In genomic region chr7:29565186-29565540, GRCh38 we compare ENCODE assay signal across 8 cellular contexts. TPM values are rescaled to one million over a fixed set of nuclear protein-coding genes. Genes with fewer than 3 reads are reported as not detected.
A peak's percentile ranks its signal among the peaks of the same experiment; 100 is the strongest.
DNase-seq lines count a peak whose midpoint lies in the region; ATAC-seq and TF ChIP-seq lines count a peak whose summit lies in the region.

No MANE protein-coding gene starts in this region.

- peak overlapping the region; percentile 63 for H3K4me3 Mint-ChIP-seq in activated T-helper 17 cell treated with anti-CD3 and anti-CD28 coated beads, Interleukin-2, amount 50 U/mL, for 72 hours

- H3K36me3 ChIP-seq in HCT116 (ENCODE audit: control insufficient read depth in 1 of 2, insufficient read depth in 2 of 2, low read length in 2 of 2) (no peaks in the 10 kb centered on the region), iPS-18a (ENCODE audit: control insufficient read depth, low read depth, low read length) (no peaks in the 10 kb centered on the region)

- TF ChIP-seq POLR2A in HCT116 (IDR thresholded peaks at IDR 0.05; ENCODE audit: borderline replicate concordance, extremely low read depth, insufficient read depth, insufficient read length): no peak

- H3K9me2 ChIP-seq in HCT116 (ENCODE audit: insufficient read depth): no peaks in the 10 kb centered on the region

- peak overlapping the region; percentile 92 for H2AFZ ChIP-seq in HCT116 (ENCODE audit: low read depth, low read length, poor library complexity, severe bottlenecking)

- H3K27ac Mint-ChIP-seq in activated T-helper 17 cell treated with anti-CD3 and anti-CD28 coated beads, Interleukin-2, amount 50 U/mL, for 72 hours: no peak overlapping the region

- peaks cover 6 to 19% of the 10 kb centered on the region in 2 experiments; a peak in 2 of 4 replicates for H3K4me1 ChIP-seq in HCT116 (ENCODE audit: control insufficient read depth in 1 of 2, insufficient read depth in 2 of 2, low read length in 2 of 2)
- peaks cover 29% of the 10 kb centered on the region for H3K4me1 ChIP-seq in iPS-18a (ENCODE audit: control insufficient read depth, low read depth, low read length)

- TF ChIP-seq CTCF in HCT116 (IDR thresholded peaks at IDR 0.05 in 2 of 3, conservative IDR thresholded peaks at IDR 0.05 in 1 of 3; ENCODE audit: borderline replicate concordance in 1 of 3, insufficient read depth in 1 of 3, low read depth in 2 of 3, low read length in 2 of 3): no peak

- POLR2A ChIA-PET in HCT116 (lab: Charles Lee): no interaction called here

- RAD21 ChIA-PET in HCT116 (lab: Charles Lee; ENCODE audit: low non-redundant PET in 1 of 2, low total read pairs in 2 of 2, uncharacterized antibody in 2 of 2, unreplicated experiment in 2 of 2): no interaction called here

- H3K27ac ChIP-seq in HCT116 (ENCODE audit: low read depth, low read length): peak overlapping the region; percentile 58
- H3K27ac ChIP-seq in iPS-18a (ENCODE audit: low read length): no peak overlapping the region
- peak overlapping the region in 1 of 21 experiments; percentile 61 for H3K27ac ChIP-seq in skin epidermis

- peaks cover 63% of the 10 kb centered on the region for H3K27me3 Mint-ChIP-seq in activated T-helper 17 cell treated with anti-CD3 and anti-CD28 coated beads, Interleukin-2, amount 50 U/mL, for 72 hours

- H3K27me3 ChIP-seq in HCT116 (ENCODE audit: insufficient read depth, low read length): no peaks in the 10 kb centered on the region
- peaks cover 58% of the 10 kb centered on the region for H3K27me3 ChIP-seq in iPS-18a (ENCODE audit: control insufficient read depth, insufficient read depth, low read length)

- H3K9me3 Mint-ChIP-seq in activated T-helper 17 cell treated with anti-CD3 and anti-CD28 coated beads, Interleukin-2, amount 50 U/mL, for 72 hours: peaks cover 5% of the 10 kb centered on the region

- H3K79me2 ChIP-seq in HCT116 (ENCODE audit: insufficient read depth, low read length): no peaks in the 10 kb centered on the region

- DNase-seq in HCT116 (ENCODE audit: low read depth, low spot score): no peak
- DNase-seq in NOMO-1 treated with dmso at 0.1 percent for 144 hours (lab: John Stamatoyannopoulos, UW; ENCODE audit: unreplicated experiment): no peak
- no peak for DNase-seq in stimulated activated naive CD4-positive, alpha-beta T cell treated with Interleukin-2 at 50 U/mL for 16 hours (lab: John Stamatoyannopoulos, UW)

- H3K4me1 Mint-ChIP-seq in activated T-helper 17 cell treated with anti-CD3 and anti-CD28 coated beads, Interleukin-2, amount 50 U/mL, for 72 hours: peaks cover 8% of the 10 kb centered on the region

- H3K4me2 ChIP-seq in HCT116 (ENCODE audit: low read length): peak overlapping the region; percentile 99

- CTCF ChIA-PET in HCT116 (lab: Charles Lee): no interaction called here

- no peaks in the 10 kb centered on the region for H4K20me1 ChIP-seq in HCT116 (ENCODE audit: insufficient read depth)

- H3K9ac ChIP-seq in HCT116 (ENCODE audit: low read length): peak overlapping the region; percentile 47; the same call in 1 of the 2 replicates
- H3K9ac ChIP-seq in iPS-18a (ENCODE audit: low read length): peak overlapping the region; percentile 53

- no TSS peak for BruUV-seq in HCT116 (replicated peaks; lab: Mats Ljungman, UMichigan)

- ATAC-seq in HCT116 (no peak), GM19452 (IDR thresholded peaks at IDR 0.05; ENCODE audit: unreplicated experiment) (no peak), GM18498 (IDR thresholded peaks at IDR 0.05; ENCODE audit: unreplicated experiment) (no peak)
- ATAC-seq in activated T-helper 17 cell treated with anti-CD3 and anti-CD28 coated beads, Interleukin-2, amount 50 U/mL, for 72 hours (replicated peaks): no peak

- no peaks in the 10 kb centered on the region for H3K9me3 ChIP-seq in HCT116 (ENCODE audit: control insufficient read depth in 1 of 2, insufficient read depth in 1 of 2, low read depth in 1 of 2, low read length in 2 of 2)
- no peaks in the 10 kb centered on the region for H3K9me3 ChIP-seq in iPS-18a (ENCODE audit: control insufficient read depth, low read depth, low read length)

- intact Hi-C loops in HCT116 (cut with micrococcal nuclease): no loop called here

- no peak for TF ChIP-seq RAD21 in HCT116 (IDR thresholded peaks at IDR 0.05; ENCODE audit: low read depth)

- no peaks in the 10 kb centered on the region for H3K36me3 Mint-ChIP-seq in activated T-helper 17 cell treated with anti-CD3 and anti-CD28 coated beads, Interleukin-2, amount 50 U/mL, for 72 hours (ENCODE audit: low read depth)

- H3K4me3 ChIP-seq in HCT116 (replicated peaks in 1 of 2; ENCODE audit: low read depth in 1 of 2, low read length in 2 of 2) (peak overlapping the region; percentile 75 to 83), iPS-18a (ENCODE audit: low read length) (peak overlapping the region; percentile 92), skin epidermis (peak overlapping the region; percentile 21 to 42 (median 32))

TF ChIP-seq in HCT116, 20 proteins besides CTCF, POLR2A, EP300 and RAD21:
- TF ChIP-seq CBX3 (IDR thresholded peaks at IDR 0.05; ENCODE audit: low read depth): no peak
- TF ChIP-seq SP1 (IDR thresholded peaks at IDR 0.05; ENCODE audit: low read depth): no peak

RNA-seq across cellular contexts. Expression of gene PRR15, which starts 1.5 kb away (rescaled TPM):
- 2.9 TPM for total RNA-seq in HCT116 (2021; ENCODE audit: unreplicated experiment)
- polyA plus RNA-seq in HCT116 (2012): 1.2 and 1.3 TPM in 2 replicates
- not detected for total RNA-seq in activated T-helper 17 cell treated with anti-CD3 and anti-CD28 coated beads, Interleukin-2, amount 50 U/mL, for 72 hours

Comparison
In these comparisons a context has a peak if more than half of its experiments do, and no peak if none do; other contexts are left out.
1. H3K4me3 ChIP-seq: peak in every context shown above with its lines; median percentile 92 in iPS-18a; 79 in HCT116; 32 in skin epidermis.